In the genomic region with DNA sequence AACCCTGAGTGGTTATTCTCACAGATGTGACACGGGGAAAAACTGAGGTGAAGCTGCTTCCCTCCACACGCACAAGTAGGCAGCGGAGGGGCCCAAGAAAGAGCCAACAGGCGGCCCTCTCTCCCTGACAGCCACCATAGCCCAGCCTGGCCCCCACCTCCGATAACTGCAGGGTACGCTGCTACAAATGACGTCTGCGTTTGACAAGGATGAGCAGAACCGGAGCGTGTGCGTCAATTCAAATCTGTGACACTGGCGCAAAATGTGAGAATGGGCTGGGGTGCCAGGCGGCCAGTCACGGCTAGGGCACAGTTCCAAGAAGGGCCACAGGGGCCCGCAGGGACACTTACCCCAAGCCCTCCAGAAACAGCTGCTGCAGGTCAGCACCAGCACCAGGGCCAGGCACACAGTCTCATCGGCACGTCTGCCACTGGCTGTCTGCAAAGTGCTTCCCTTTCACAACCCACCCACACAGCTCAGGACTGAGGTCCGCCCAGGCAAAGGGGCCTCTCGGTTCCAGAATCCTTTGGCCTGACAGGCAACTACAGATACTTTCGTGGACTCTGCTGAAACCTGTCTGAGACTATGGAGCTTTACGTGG, we compare ENCODE assay signal across 29 cellular contexts. TPM values are rescaled to one million over a fixed set of nuclear protein-coding genes. Genes with fewer than 3 reads are reported as not detected.
DNase-seq lines count a peak whose midpoint lies in the region; ATAC-seq and TF ChIP-seq lines count a peak whose summit lies in the region.
"Had no signal": no experiment of that assay in that cellular context is flagged by ENCODE, and none has a peak within 500 bp of the region (broad histone marks: within the 10 kb centered on the region; RNA-seq: fewer than 3 reads in every experiment).

No MANE protein-coding gene starts in this region.

- H3K27ac ChIP-seq in CD8-positive, alpha-beta T cell (ENCODE audit: low read depth, low read length): no peak overlapping the region
- H3K27ac ChIP-seq: KMS-11, prostate gland, skin epidermis, thoracic aorta had no signal

- H3K27me3 ChIP-seq in CD8-positive, alpha-beta T cell (ENCODE audit: insufficient read depth, low read length): no peaks in the 10 kb centered on the region
- H3K27me3 ChIP-seq: heart right ventricle, left lung had no signal

- POLR2A ChIA-PET in CD8-positive, alpha-beta T cell (lab: Charles Lee): no interaction called here

- peaks cover 15% of the 10 kb centered on the region for H3K36me3 Mint-ChIP-seq in CD8-positive, alpha-beta T cell
- no peaks in the 10 kb centered on the region for H3K36me3 Mint-ChIP-seq in natural killer cell treated with Interleukin-12 subunit alpha and Interleukin-12 subunit beta and Interleukin-15 and Interleukin-18, amount 100 ng/mL, for 72 hours
- peaks cover 39% of the 10 kb centered on the region for H3K36me3 Mint-ChIP-seq in nephron progenitor cell (ENCODE audit: low read depth)

- H3K27ac Mint-ChIP-seq in CD8-positive, alpha-beta T cell: peak overlapping the region; percentile 13
- H3K27ac Mint-ChIP-seq in natural killer cell treated with Interleukin-12 subunit alpha and Interleukin-12 subunit beta and Interleukin-15 and Interleukin-18, amount 100 ng/mL, for 72 hours: peak overlapping the region; percentile 27 to 46
- H3K27ac Mint-ChIP-seq in nephron progenitor cell: no peak overlapping the region
- H3K27ac Mint-ChIP-seq: activated naive CD4-positive, alpha-beta T cell treated with anti-CD3 and anti-CD28 coated beads, Interleukin-2, amount 10 ng/mL, durations not matched to agents 7 days and 5 days; mesothelial cell of epicardium; stimulated activated naive B cell treated with anti-CD40 and anti-IgM and Interleukin-4, amounts not matched to agents 10 μg/mL and 1 μg/mL and 100 μg/mL, for 72 hours had no signal

- no peak for TF ChIP-seq CTCF in CD8-positive, alpha-beta T cell (IDR thresholded peaks at IDR 0.05)
- no peak for TF ChIP-seq CTCF in nephron progenitor cell (IDR thresholded peaks at IDR 0.05)

- H3K9me3 ChIP-seq in CD8-positive, alpha-beta T cell (ENCODE audit: low read length): no peaks in the 10 kb centered on the region
- H3K9me3 ChIP-seq: heart right ventricle, left lung, prostate gland, thoracic aorta had no signal

- CTCF ChIA-PET in CD8-positive, alpha-beta T cell (lab: Charles Lee): interaction anchor here (1.0 to 2.0 kb wide), 4 partner anchors 13 to 272 kb away, joined by 3 to 4 read pairs (median 3); a partner anchor contains a TSS

- no peaks in the 10 kb centered on the region for H3K27me3 Mint-ChIP-seq in CD8-positive, alpha-beta T cell (ENCODE audit: low read depth)
- H3K27me3 Mint-ChIP-seq in natural killer cell treated with Interleukin-12 subunit alpha and Interleukin-12 subunit beta and Interleukin-15 and Interleukin-18, amount 100 ng/mL, for 72 hours: no peaks in the 10 kb centered on the region
- H3K27me3 Mint-ChIP-seq in nephron progenitor cell (ENCODE audit: low read depth, poor library complexity): peaks cover 5% of the 10 kb centered on the region
- H3K27me3 Mint-ChIP-seq: activated naive CD4-positive, alpha-beta T cell treated with anti-CD3 and anti-CD28 coated beads, Interleukin-2, amount 10 ng/mL, durations not matched to agents 7 days and 5 days; CD8-positive, alpha-beta memory T cell; stimulated activated naive B cell treated with anti-CD40 and anti-IgM and Interleukin-4, amounts not matched to agents 10 μg/mL and 1 μg/mL and 100 μg/mL, for 72 hours had no signal

- no peaks in the 10 kb centered on the region for H3K36me3 ChIP-seq in CD8-positive, alpha-beta T cell (ENCODE audit: insufficient read depth, low read length)
- H3K36me3 ChIP-seq: left lung, prostate gland, thoracic aorta had no signal

- no peak overlapping the region for H3K4me3 ChIP-seq in CD8-positive, alpha-beta T cell (ENCODE audit: low read depth, low read length)
- H3K4me3 ChIP-seq: heart right ventricle, left lung, prostate gland, skin epidermis, thoracic aorta had no signal

- DNase-seq in CD8-positive, alpha-beta T cell: no peak
- DNase-seq in NCI-H2227 treated with DMSO at 0.1 percent for 48 hours (lab: John Stamatoyannopoulos, UW) (peak; percentile 35), cerebellar cortex (ENCODE audit: low spot score) (peak; percentile 53), nephron progenitor cell (no peak), GM03348 (ENCODE audit: low spot score) (no peak), SKM-1 treated with dmso at 0.1 percent for 144 hours (lab: John Stamatoyannopoulos, UW; ENCODE audit: unreplicated experiment) (no peak), NCI-H187 treated with DMSO at 0.1 percent for 48 hours (lab: John Stamatoyannopoulos, UW) (no peak)
- no peak for DNase-seq in natural killer cell treated with Interleukin-12 subunit alpha and Interleukin-12 subunit beta and Interleukin-15 and Interleukin-18, amount 100 ng/mL, for 72 hours (ENCODE audit: low spot score)
- DNase-seq: activated naive CD4-positive, alpha-beta T cell treated with anti-CD3 and anti-CD28 coated beads, Interleukin-2, amount 10 ng/mL, durations not matched to agents 7 days and 5 days; activated T-cell treated with anti-CD3 and anti-CD28 coated beads, Interleukin-2, amount 50 U/mL, for 48 hours; CD8-positive, alpha-beta memory T cell; GF-D8; heart right ventricle; NCI-H1105; NCI-H510A; RPMI8226; stimulated activated CD4-positive, alpha-beta T cell treated with anti-CD3 and anti-CD28 coated beads, Interleukin-2, amount 100 ng/mL, for 24 hours; stimulated activated naive B cell treated with anti-CD40 and anti-IgM and Interleukin-4, amounts not matched to agents 10 μg/mL and 1 μg/mL and 100 μg/mL, for 72 hours had no signal

- H3K4me3 Mint-ChIP-seq in CD8-positive, alpha-beta T cell: no peak overlapping the region
- no peak overlapping the region for H3K4me3 Mint-ChIP-seq in natural killer cell treated with Interleukin-12 subunit alpha and Interleukin-12 subunit beta and Interleukin-15 and Interleukin-18, amount 100 ng/mL, for 72 hours
- H3K4me3 Mint-ChIP-seq in nephron progenitor cell: no peak overlapping the region
- H3K4me3 Mint-ChIP-seq: activated naive CD4-positive, alpha-beta T cell treated with anti-CD3 and anti-CD28 coated beads, Interleukin-2, amount 10 ng/mL, durations not matched to agents 7 days and 5 days; mesothelial cell of epicardium; neural crest cell had no signal

- no peaks in the 10 kb centered on the region for H3K9me3 Mint-ChIP-seq in CD8-positive, alpha-beta T cell
- no peaks in the 10 kb centered on the region for H3K9me3 Mint-ChIP-seq in natural killer cell treated with Interleukin-12 subunit alpha and Interleukin-12 subunit beta and Interleukin-15 and Interleukin-18, amount 100 ng/mL, for 72 hours
- H3K9me3 Mint-ChIP-seq in nephron progenitor cell: peaks cover 23% of the 10 kb centered on the region
- H3K9me3 Mint-ChIP-seq: activated naive CD4-positive, alpha-beta T cell treated with anti-CD3 and anti-CD28 coated beads, Interleukin-2, amount 10 ng/mL, durations not matched to agents 7 days and 5 days; CD8-positive, alpha-beta memory T cell; mesothelial cell of epicardium; stimulated activated naive B cell treated with anti-CD40 and anti-IgM and Interleukin-4, amounts not matched to agents 10 μg/mL and 1 μg/mL and 100 μg/mL, for 72 hours had no signal

- H3K4me1 ChIP-seq in CD8-positive, alpha-beta T cell (ENCODE audit: insufficient read depth, low read length): peaks cover 64% of the 10 kb centered on the region
- H3K4me1 ChIP-seq: prostate gland had no signal

- H3K4me1 Mint-ChIP-seq in CD8-positive, alpha-beta T cell (ENCODE audit: low read depth): peaks cover 68% of the 10 kb centered on the region
- peaks cover 62 to 64% of the 10 kb centered on the region in 2 donors for H3K4me1 Mint-ChIP-seq in natural killer cell treated with Interleukin-12 subunit alpha and Interleukin-12 subunit beta and Interleukin-15 and Interleukin-18, amount 100 ng/mL, for 72 hours (ENCODE audit: low read depth in 2 of 2)
- H3K4me1 Mint-ChIP-seq in nephron progenitor cell: peaks cover 30% of the 10 kb centered on the region

- intact Hi-C loops in CD8-positive, alpha-beta T cell (cut with DNase I, micrococcal nuclease): no loop called here

- no peak for ATAC-seq in CD8-positive, alpha-beta T cell
- ATAC-seq in natural killer cell treated with Interleukin-12 subunit alpha and Interleukin-12 subunit beta and Interleukin-15 and Interleukin-18, amount 100 ng/mL, for 72 hours: peak; percentile 41 to 54
- ATAC-seq: left lung had no signal

RNA-seq across cellular contexts. Expression of a gene that starts 14.4 kb away (rescaled TPM):
- total RNA-seq in CD8-positive, alpha-beta T cell: 10 to 100 TPM; 25.4 to 28.6 TPM
- total RNA-seq in natural killer cell treated with Interleukin-12 subunit alpha and Interleukin-12 subunit beta and Interleukin-15 and Interleukin-18, amount 100 ng/mL, for 72 hours: 10 to 100 TPM; 20.1 to 29.1 TPM

RNA-seq across cellular contexts. Expression of a gene that starts 32.3 kb away (rescaled TPM):
- 10 to 100 TPM; 16.7 to 17.4 TPM for total RNA-seq in CD8-positive, alpha-beta T cell
- total RNA-seq in natural killer cell treated with Interleukin-12 subunit alpha and Interleukin-12 subunit beta and Interleukin-15 and Interleukin-18, amount 100 ng/mL, for 72 hours: 10 to 100 TPM; 80.6 to 98.6 TPM

RNA-seq across cellular contexts. Expression of a gene that starts 43.7 kb away (rescaled TPM):
- 10 to 100 TPM; 57.9 to 60.8 TPM for total RNA-seq in CD8-positive, alpha-beta T cell
- 10 to 100 TPM; 39.4 to 46.8 TPM for total RNA-seq in natural killer cell treated with Interleukin-12 subunit alpha and Interleukin-12 subunit beta and Interleukin-15 and Interleukin-18, amount 100 ng/mL, for 72 hours

RNA-seq across cellular contexts. Expression of a gene that starts 55.1 kb away (rescaled TPM):
- not detected for total RNA-seq in CD8-positive, alpha-beta T cell
- total RNA-seq in natural killer cell treated with Interleukin-12 subunit alpha and Interleukin-12 subunit beta and Interleukin-15 and Interleukin-18, amount 100 ng/mL, for 72 hours: not detected
- total RNA-seq: activated CD8-positive, alpha-beta memory T cell treated with anti-CD3 and anti-CD28 coated beads for 36 hours; CD8-positive, alpha-beta memory T cell; epithelial cell of proximal tubule had no signal

RNA-seq across cellular contexts. Expression of a gene that starts 57.7 kb away (rescaled TPM):
- total RNA-seq in CD8-positive, alpha-beta T cell: not detected
- total RNA-seq in natural killer cell treated with Interleukin-12 subunit alpha and Interleukin-12 subunit beta and Interleukin-15 and Interleukin-18, amount 100 ng/mL, for 72 hours: not detected
- total RNA-seq: activated CD8-positive, alpha-beta memory T cell treated with anti-CD3 and anti-CD28 coated beads for 36 hours; CD8-positive, alpha-beta memory T cell; fibroblast of villous mesenchyme; HT1080; thoracic aorta had no signal

Comparison
In these comparisons a context has a peak if more than half of its experiments do, and no peak if none do; other contexts are left out.
1. DNase-seq: peak in NCI-H2227 treated with DMSO at 0.1 percent for 48 hours (single experiment) and cerebellar cortex (single experiment); none in CD8-positive, alpha-beta T cell (0 of 7), natural killer cell treated with Interleukin-12 subunit alpha and Interleukin-12 subunit beta and Interleukin-15 and Interleukin-18, amount 100 ng/mL, for 72 hours (single experiment), nephron progenitor cell (single experiment), GM03348 (single experiment), SKM-1 treated with dmso at 0.1 percent for 144 hours (single experiment) and NCI-H187 treated with DMSO at 0.1 percent for 48 hours (single experiment).
2. RNA of a gene that starts 32.3 kb away (total RNA-seq): 80.6 to 98.6 TPM in natural killer cell treated with Interleukin-12 subunit alpha and Interleukin-12 subunit beta and Interleukin-15 and Interleukin-18, amount 100 ng/mL, for 72 hours; 16.7 to 17.4 TPM in CD8-positive, alpha-beta T cell; every median in the first group is over 4 times any median in the second.